ENCODE assay signal across 8 cellular contexts in genomic region chr5:34658023-34658422, GRCh38. TPM values are rescaled to one million over a fixed set of nuclear protein-coding genes. Genes with fewer than 3 reads are reported as not detected.
DNase-seq lines count a peak whose midpoint lies in the region; ATAC-seq and TF ChIP-seq lines count a peak whose summit lies in the region.

No MANE protein-coding gene starts in this region.

- ATAC-seq in stimulated activated naive B cell treated with anti-CD40 and anti-IgM and Interleukin-4, amounts not matched to agents 10 μg/mL and 1 μg/mL and 100 μg/mL, for 72 hours (replicated peaks): no peak
- ATAC-seq in HG03159 (IDR thresholded peaks at IDR 0.05; ENCODE audit: unreplicated experiment): no peak
- ATAC-seq in GM21619 (IDR thresholded peaks at IDR 0.05; ENCODE audit: unreplicated experiment): no peak

- intact Hi-C loops in prostate gland (cut with DNase I): loop anchor here (5.0 to 10.0 kb wide), 4 partner anchors 131 to 237 kb away; no protein-coding TSS in a partner anchor

- no peaks in the 10 kb centered on the region for H3K4me1 ChIP-seq in prostate gland (replicated peaks)

- WGBS in prostate gland: 46% methylated on average over 4 of the region's 4 CpGs

- no peak overlapping the region for H3K27ac Mint-ChIP-seq in T-helper 1 cell treated with Interleukin-12 subunit alpha and Interleukin-12 subunit beta and Interleukin-4 antibody, amounts not matched to agents 30 μg/mL and 1 μg/mL, for 36 hours
- H3K27ac Mint-ChIP-seq in stimulated activated naive B cell treated with anti-CD40 and anti-IgM and Interleukin-4, amounts not matched to agents 10 μg/mL and 1 μg/mL and 100 μg/mL, for 72 hours: no peak overlapping the region

- TF ChIP-seq CTCF in prostate gland (IDR thresholded peaks at IDR 0.05): no peak

- H3K4me1 Mint-ChIP-seq in T-helper 1 cell treated with Interleukin-12 subunit alpha and Interleukin-12 subunit beta and Interleukin-4 antibody, amounts not matched to agents 30 μg/mL and 1 μg/mL, for 36 hours (ENCODE audit: low read depth): peaks cover 13% of the 10 kb centered on the region
- peaks cover 18 to 22% of the 10 kb centered on the region in 2 donors for H3K4me1 Mint-ChIP-seq in stimulated activated naive B cell treated with anti-CD40 and anti-IgM and Interleukin-4, amounts not matched to agents 10 μg/mL and 1 μg/mL and 100 μg/mL, for 72 hours

- peaks cover 59% of the 10 kb centered on the region for H3K27me3 Mint-ChIP-seq in T-helper 1 cell treated with Interleukin-12 subunit alpha and Interleukin-12 subunit beta and Interleukin-4 antibody, amounts not matched to agents 30 μg/mL and 1 μg/mL, for 36 hours (ENCODE audit: low read depth)
- H3K27me3 Mint-ChIP-seq in stimulated activated naive B cell treated with anti-CD40 and anti-IgM and Interleukin-4, amounts not matched to agents 10 μg/mL and 1 μg/mL and 100 μg/mL, for 72 hours: peaks cover 37 to 51% of the 10 kb centered on the region in 2 donors

- H3K9me3 Mint-ChIP-seq in T-helper 1 cell treated with Interleukin-12 subunit alpha and Interleukin-12 subunit beta and Interleukin-4 antibody, amounts not matched to agents 30 μg/mL and 1 μg/mL, for 36 hours: no peaks in the 10 kb centered on the region
- no peaks in the 10 kb centered on the region for H3K9me3 Mint-ChIP-seq in stimulated activated naive B cell treated with anti-CD40 and anti-IgM and Interleukin-4, amounts not matched to agents 10 μg/mL and 1 μg/mL and 100 μg/mL, for 72 hours

- H3K4me3 ChIP-seq in prostate gland: no peak overlapping the region

- H3K36me3 ChIP-seq in prostate gland: no peaks in the 10 kb centered on the region

- peak overlapping the region; percentile 71 for H3K4me3 Mint-ChIP-seq in T-helper 1 cell treated with Interleukin-12 subunit alpha and Interleukin-12 subunit beta and Interleukin-4 antibody, amounts not matched to agents 30 μg/mL and 1 μg/mL, for 36 hours
- H3K4me3 Mint-ChIP-seq in stimulated activated naive B cell treated with anti-CD40 and anti-IgM and Interleukin-4, amounts not matched to agents 10 μg/mL and 1 μg/mL and 100 μg/mL, for 72 hours: peak overlapping the region; percentile 60 to 88

- no peak for TF ChIP-seq POLR2A in prostate gland (IDR thresholded peaks at IDR 0.05)

- no peak for DNase-seq in T-helper 1 cell
- DNase-seq in SK-N-DZ (ENCODE audit: low spot score): peak; percentile 72
- peak; percentile 63 for DNase-seq in glomerular visceral epithelial cell (ENCODE audit: extremely low spot score)
- no peak for DNase-seq in stimulated activated naive B cell treated with anti-CD40 and anti-IgM and Interleukin-4, amounts not matched to agents 10 μg/mL and 1 μg/mL and 100 μg/mL, for 72 hours
- no peak for DNase-seq in prostate gland (ENCODE audit: low spot score)

- no peaks in the 10 kb centered on the region for H3K9me3 ChIP-seq in prostate gland

- no peak overlapping the region for H3K27ac ChIP-seq in prostate gland

- H3K27me3 ChIP-seq in prostate gland (replicated peaks; ENCODE audit: insufficient read depth): no peaks in the 10 kb centered on the region

- peaks cover 2% of the 10 kb centered on the region for H3K36me3 Mint-ChIP-seq in T-helper 1 cell treated with Interleukin-12 subunit alpha and Interleukin-12 subunit beta and Interleukin-4 antibody, amounts not matched to agents 30 μg/mL and 1 μg/mL, for 36 hours (ENCODE audit: low read depth)
- no peaks in the 10 kb centered on the region for H3K36me3 Mint-ChIP-seq in stimulated activated naive B cell treated with anti-CD40 and anti-IgM and Interleukin-4, amounts not matched to agents 10 μg/mL and 1 μg/mL and 100 μg/mL, for 72 hours

RNA-seq across cellular contexts. Expression of gene RAI14, which starts 1.9 kb away (rescaled TPM):
- 46.3 and 49.9 TPM in 2 replicates for polyA plus RNA-seq in SK-N-DZ (2014; cell fraction: cytosol; rRNA removed)
- 29.4 and 38.7 TPM in 2 replicates for polyA plus RNA-seq in SK-N-DZ (2014; cell fraction: nucleus; rRNA removed)
- total RNA-seq in prostate gland: 10 to 100 TPM in 1 of 2 donors, 1 to 10 TPM in 1; 9.6 to 23.7 TPM

Comparison
In these comparisons a context has a peak if more than half of its experiments do, and no peak if none do; other contexts are left out.
1. DNase-seq: peak in SK-N-DZ (single experiment) and glomerular visceral epithelial cell (single experiment); none in T-helper 1 cell (0 of 5), stimulated activated naive B cell treated with anti-CD40 and anti-IgM and Interleukin-4, amounts not matched to agents 10 μg/mL and 1 μg/mL and 100 μg/mL, for 72 hours (single experiment) and prostate gland (single experiment).